Comparison of ENCODE assay signal across 19 cellular contexts in genomic region chr1:103721473-103721872, GRCh38. TPM values are rescaled to one million over a fixed set of nuclear protein-coding genes. Genes with fewer than 3 reads are reported as not detected.
"Had no signal": no experiment of that assay in that cellular context is flagged by ENCODE, and none has a peak within 500 bp of the region (broad histone marks: within the 10 kb centered on the region; RNA-seq: fewer than 3 reads in every experiment).

No MANE protein-coding gene starts in this region.

RNA-seq across cellular contexts. Expression of gene AMY1B, which starts 25.5 kb away (rescaled TPM):
- total RNA-seq: hepatocyte; kidney; kidney epithelial cell; left cardiac atrium; left colon; left lobe of liver; left ventricle myocardium inferior; left ventricle myocardium superior; liver; lower leg skin; lung microvascular endothelial cell; mammary epithelial cell; mesenteric fat pad; mesothelial cell of epicardium; mononuclear cell; mucosa of descending colon; mucosa of gallbladder; myocyte; naive thymus-derived CD4-positive, alpha-beta T cell had no signal

RNA-seq across cellular contexts. Expression of gene AMY1C, which starts 28.2 kb away (rescaled TPM):
- total RNA-seq: hepatocyte; kidney; kidney epithelial cell; left cardiac atrium; left colon; left lobe of liver; left ventricle myocardium inferior; left ventricle myocardium superior; liver; lung microvascular endothelial cell; mammary epithelial cell; mesenteric fat pad; mesothelial cell of epicardium; mononuclear cell; mucosa of descending colon; mucosa of gallbladder; myocyte; naive thymus-derived CD4-positive, alpha-beta T cell had no signal
